10 cellular contexts compared by ENCODE assay signal in the genomic region with DNA sequence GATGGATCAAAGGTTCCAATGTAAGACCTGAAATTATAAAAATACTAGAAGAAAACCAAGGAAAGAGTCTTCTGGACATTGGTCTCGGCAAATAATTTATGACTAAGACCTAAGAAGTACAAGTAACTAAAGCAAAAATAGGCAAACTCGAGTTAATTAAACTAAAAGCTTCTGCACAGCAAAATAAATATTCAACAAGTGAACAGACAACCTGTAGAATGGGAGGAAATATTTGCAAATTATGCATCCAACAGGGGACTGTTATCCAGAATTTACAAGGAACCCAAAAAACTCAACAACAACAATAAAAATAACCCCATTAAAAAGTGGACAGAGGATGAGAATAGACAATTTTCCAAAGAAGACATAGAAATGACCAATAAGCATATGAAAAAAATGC. TPM values are rescaled to one million over a fixed set of nuclear protein-coding genes. Genes with fewer than 3 reads are reported as not detected.
"Had no signal": no experiment of that assay in that cellular context is flagged by ENCODE, and none has a peak within 500 bp of the region (broad histone marks: within the 10 kb centered on the region; RNA-seq: fewer than 3 reads in every experiment).

No MANE protein-coding gene starts in this region.

- FAIRE-seq: H1, H54 had no signal

- H3K9ac ChIP-seq: GM23248 had no signal

- H3K4me1 ChIP-seq: HAP-1 had no signal

- H3K27ac ChIP-seq: GM23248 had no signal

- H3K9me3 ChIP-seq: HAP-1 had no signal

- H3K36me3 ChIP-seq: HAP-1 had no signal

- H3K4me3 ChIP-seq: GM23248, GM23338, HAP-1 had no signal

- DNase-seq: GM23248, GOT3, H7, H9, HCEC 1CT, HFFc6 had no signal

RNA-seq across cellular contexts. Expression of a gene that starts 9.7 kb away (rescaled TPM):
- total RNA-seq: GM23248 had no signal
- polyA plus RNA-seq: GM23248 had no signal
